In the genomic region with DNA sequence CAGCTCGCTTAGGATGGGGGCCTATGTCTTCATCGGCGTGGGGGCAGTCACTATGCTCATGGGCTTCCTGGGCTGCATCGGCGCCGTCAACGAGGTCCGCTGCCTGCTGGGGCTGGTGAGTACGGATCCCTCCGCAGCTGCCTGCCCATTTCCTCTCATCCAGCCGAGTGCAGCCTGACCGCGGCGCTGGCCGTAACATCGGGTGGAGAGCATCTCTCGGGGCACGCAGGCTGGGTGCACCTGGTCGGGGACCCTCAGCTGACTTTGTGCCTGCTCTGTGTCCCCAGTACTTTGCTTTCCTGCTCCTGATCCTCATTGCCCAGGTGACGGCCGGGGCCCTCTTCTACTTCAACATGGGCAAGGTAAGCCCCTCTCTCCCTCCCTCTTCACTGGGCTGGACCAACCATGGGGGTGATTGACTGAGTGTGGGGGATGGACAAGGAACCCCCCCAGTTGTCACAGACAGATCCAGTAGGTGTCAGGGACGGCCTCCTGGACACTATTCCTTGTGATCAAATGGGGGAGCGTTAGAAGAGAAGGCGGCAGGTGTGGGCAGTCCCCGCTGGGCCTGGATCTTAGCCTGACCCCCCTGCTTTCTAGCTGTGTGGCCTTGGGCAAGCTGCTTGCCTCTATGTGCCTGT, we compare ENCODE assay signal across 28 cellular contexts. TPM values are rescaled to one million over a fixed set of nuclear protein-coding genes. Genes with fewer than 3 reads are reported as not detected.
DNase-seq lines count a peak whose midpoint lies in the region; ATAC-seq, FAIRE-seq and TF ChIP-seq lines count a peak whose summit lies in the region.
"Had no signal": no experiment of that assay in that cellular context is flagged by ENCODE, and none has a peak within 500 bp of the region (broad histone marks: within the 10 kb centered on the region; RNA-seq: fewer than 3 reads in every experiment).

No MANE protein-coding gene starts in this region.

- intact Hi-C loops in ascending aorta (cut with DNase I): loop anchor here (10.0 kb wide), 1 partner anchor 680 kb away; no protein-coding TSS in a partner anchor

- no peak overlapping the region for H3K4me2 ChIP-seq in osteoblast (ENCODE audit: insufficient read depth, low read length)

- TF ChIP-seq CTCF in ascending aorta (IDR thresholded peaks at IDR 0.05): no peak
- no peak for TF ChIP-seq CTCF in osteoblast (IDR thresholded peaks at IDR 0.05; ENCODE audit: extremely low read depth, low read depth, low read length)

- DNase-seq in NCI-H1092 treated with DMSO at 0.1 percent for 48 hours (lab: John Stamatoyannopoulos, UW): peak; percentile 19
- no peak for DNase-seq in NCI-H1092 (lab: John Stamatoyannopoulos, UW)
- DNase-seq in GM12892 (ENCODE audit: insufficient read length): no peak
- no peak for DNase-seq in ascending aorta (ENCODE audit: low spot score in 2 of 2)
- peak; percentile 58 for DNase-seq in osteoblast (ENCODE audit: insufficient read length, low spot score, missing footprints)
- no peak for DNase-seq in activated effector memory CD4-positive, alpha-beta T cell treated with Interleukin-2 at 50 U/mL for 16 hours
- DNase-seq: 8988T; activated CD4-positive, alpha-beta T cell treated with anti-CD3 and anti-CD28 coated beads, Interleukin-2, amount 50 U/mL, for 48 hours; activated CD4-positive, CD25-positive, alpha-beta regulatory T cell treated with anti-CD3 and anti-CD28 coated beads, Interleukin-2, amount 50 U/mL, for 72 hours; activated CD8-positive, alpha-beta memory T cell treated with anti-CD3 and anti-CD28 coated beads, Interleukin-2, amount 50 U/mL, for 48 hours; body of pancreas; CD4-positive, CD25-positive, alpha-beta regulatory T cell; dermis blood vessel endothelial cell; HFFc6; MG63; NCI-H2029; NCI-H526; stimulated activated CD4-positive, alpha-beta T cell treated with anti-CD3 and anti-CD28 coated beads, Interleukin-4, amount 100 ng/mL, for 1 hour; substantia nigra; T-helper 2 cell had no signal

- H3K9me3 ChIP-seq in ascending aorta (no peaks in the 10 kb centered on the region), osteoblast (ENCODE audit: low read depth, low read length) (no peaks in the 10 kb centered on the region)
- H3K9me3 ChIP-seq: body of pancreas, left lung, MG63 had no signal

- no peaks in the 10 kb centered on the region for H3K27me3 ChIP-seq in ascending aorta
- H3K27me3 ChIP-seq in osteoblast (ENCODE audit: insufficient read depth, low read length): no peaks in the 10 kb centered on the region
- H3K27me3 ChIP-seq: body of pancreas, left lung, MG63 had no signal

- H3K4me3 ChIP-seq in ascending aorta (no peak overlapping the region), osteoblast (ENCODE audit: insufficient read depth, low read length) (no peak overlapping the region)
- H3K4me3 ChIP-seq: body of pancreas, left lung, MG63 had no signal

- no peak for TF ChIP-seq POLR2A in GM12892 (IDR thresholded peaks at IDR 0.05; ENCODE audit: low read depth, low read length)

- no peak overlapping the region for H2AFZ ChIP-seq in osteoblast (ENCODE audit: low read length)

- H3K36me3 ChIP-seq in ascending aorta (peaks cover 0 to 4% of the 10 kb centered on the region in 2 donors), osteoblast (ENCODE audit: insufficient read depth, low read length) (peaks cover 17% of the 10 kb centered on the region)

- H3K27ac ChIP-seq in ascending aorta (peak overlapping the region; percentile 85 to 91), osteoblast (ENCODE audit: low read depth, low read length) (no peak overlapping the region)
- H3K27ac ChIP-seq: body of pancreas, left lung had no signal

- peak; percentile 66 for FAIRE-seq in GM12892 (lab: Jason Lieb, UNC)
- FAIRE-seq: D721Med, H1, islet of Langerhans had no signal

- no peaks in the 10 kb centered on the region for H3K79me2 ChIP-seq in osteoblast (ENCODE audit: insufficient read depth, low read length)

- ATAC-seq in GM21529 (IDR thresholded peaks at IDR 0.05; ENCODE audit: unreplicated experiment): no peak
- ATAC-seq in activated CD4-positive, CD25-positive, alpha-beta regulatory T cell treated with anti-CD3 and anti-CD28 coated beads, Interleukin-2, amount 50 U/mL, for 24 hours: no peak
- ATAC-seq: body of pancreas, esophagus mucosa, left lung, Right ventricle myocardium inferior had no signal

- H4K20me1 ChIP-seq in osteoblast (ENCODE audit: insufficient read depth, low read length): no peaks in the 10 kb centered on the region

- H3K4me1 ChIP-seq in ascending aorta (peaks cover 32 to 82% of the 10 kb centered on the region in 2 donors), osteoblast (ENCODE audit: insufficient read depth, low read length) (peaks cover 54% of the 10 kb centered on the region)
- H3K4me1 ChIP-seq: body of pancreas had no signal

RNA-seq across cellular contexts. Expression of a gene that starts 39.7 kb away (rescaled TPM):
- 109 TPM for polyA plus RNA-seq in GM12892 (2012; ENCODE audit: missing spikeins)
- total RNA-seq in ascending aorta (28.3 TPM), osteoblast (14.7 and 23.2 TPM in 2 replicates)

Comparison
In these comparisons a context has a peak if more than half of its experiments do, and no peak if none do; other contexts are left out.
1. DNase-seq: peak in NCI-H1092 treated with DMSO at 0.1 percent for 48 hours (single experiment) and osteoblast (single experiment); none in NCI-H1092 (single experiment), GM12892 (single experiment), ascending aorta (0 of 2) and activated effector memory CD4-positive, alpha-beta T cell treated with Interleukin-2 at 50 U/mL for 16 hours (single experiment).